Comparison of ENCODE assay signal across 15 cellular contexts in genomic region chr11:63765688-63766241, GRCh38. TPM values are rescaled to one million over a fixed set of nuclear protein-coding genes. Genes with fewer than 3 reads are reported as not detected.
DNase-seq lines count a peak whose midpoint lies in the region; ATAC-seq and TF ChIP-seq lines count a peak whose summit lies in the region.
"Had no signal": no experiment of that assay in that cellular context is flagged by ENCODE, and none has a peak within 500 bp of the region (broad histone marks: within the 10 kb centered on the region; RNA-seq: fewer than 3 reads in every experiment).

No MANE protein-coding gene starts in this region.

- H3K79me2 ChIP-seq in hepatocyte = peaks cover 61% of the 10 kb centered on the region

- H3K4me3 ChIP-seq in BLaER1 (no peak overlapping the region), hepatocyte (no peak overlapping the region), neuronal stem cell (ENCODE audit: low read length in 2 of 2) (no peak overlapping the region)
- H3K4me3 ChIP-seq: K562, left lung, thyroid gland had no signal

- H2BK12ac ChIP-seq in neuronal stem cell (ENCODE audit: low read length) = no peak overlapping the region

- no peaks in the 10 kb centered on the region for H3K9me3 Mint-ChIP-seq in activated CD8-positive, alpha-beta memory T cell treated with anti-CD3 and anti-CD28 coated beads, Interleukin-2, amount 10 ng/mL, durations not matched to agents 7 days and 5 days (ENCODE audit: low read depth)
- H3K9me3 Mint-ChIP-seq: activated CD4-positive, alpha-beta T cell treated with anti-CD3 and anti-CD28 coated beads, Interleukin-2, amount 10 ng/mL, durations not matched to agents 7 days and 5 days had no signal

- no peak overlapping the region for H4K91ac ChIP-seq in neuronal stem cell (ENCODE audit: low read depth, low read length, poor library complexity)

- H3K36me3 ChIP-seq in BLaER1 (peaks cover 52% of the 10 kb centered on the region), hepatocyte (replicated peaks; ENCODE audit: insufficient read depth, low read depth) (no peaks in the 10 kb centered on the region), neuronal stem cell (replicated peaks in 1 of 2; ENCODE audit: control insufficient read depth in 2 of 2, insufficient read depth in 2 of 2, low read length in 2 of 2) (peaks cover 7 to 50% of the 10 kb centered on the region in 2 donors)
- H3K36me3 ChIP-seq: thyroid gland had no signal

- peak overlapping the region; percentile 30 for H3K23ac ChIP-seq in neuronal stem cell (ENCODE audit: low read depth, low read length, poor library complexity)

- peak overlapping the region; percentile 38 for H2AK5ac ChIP-seq in neuronal stem cell (ENCODE audit: low read depth, low read length)

- no peak overlapping the region for H2BK15ac ChIP-seq in neuronal stem cell (ENCODE audit: low read length)

- H3K4me2 ChIP-seq in BLaER1 (peak overlapping the region; percentile 94), hepatocyte (peak overlapping the region; percentile 80), neuronal stem cell (ENCODE audit: insufficient read depth, low read length, poor library complexity, severe bottlenecking) (no peak overlapping the region)

- no peak overlapping the region for H3K4me3 Mint-ChIP-seq in activated CD8-positive, alpha-beta memory T cell treated with anti-CD3 and anti-CD28 coated beads, Interleukin-2, amount 10 ng/mL, durations not matched to agents 7 days and 5 days

- peaks cover 11% of the 10 kb centered on the region for H3K79me1 ChIP-seq in neuronal stem cell (ENCODE audit: low read depth, low read length)

- no peaks in the 10 kb centered on the region for H3K36me3 Mint-ChIP-seq in activated CD8-positive, alpha-beta memory T cell treated with anti-CD3 and anti-CD28 coated beads, Interleukin-2, amount 10 ng/mL, durations not matched to agents 7 days and 5 days

- H3K27me3 ChIP-seq in BLaER1 = peaks cover 17% of the 10 kb centered on the region
- H3K27me3 ChIP-seq in hepatocyte = no peaks in the 10 kb centered on the region
- H3K27me3 ChIP-seq in neuronal stem cell (ENCODE audit: control insufficient read depth in 3 of 3, insufficient read depth in 3 of 3, low read depth in 1 of 3, low read length in 3 of 3) = no peaks in the 10 kb centered on the region
- H3K27me3 ChIP-seq: thyroid gland had no signal

- CTCF ChIA-PET in activated CD8-positive, alpha-beta memory T cell treated with anti-CD3 and anti-CD28 coated beads, Interleukin-2, amount 10 ng/mL, durations not matched to agents 7 days and 5 days (lab: Charles Lee) = interaction anchor here (0.7 to 4.6 kb wide), 3 partner anchors 28 to 235 kb away, joined by 3 to 21 read pairs (median 5); no protein-coding TSS in a partner anchor

- peak overlapping the region; percentile 90 for H3K9ac ChIP-seq in BLaER1
- peak overlapping the region; percentile 68 for H3K9ac ChIP-seq in neuronal stem cell (ENCODE audit: low read depth, low read length, poor library complexity)

- H3K27ac ChIP-seq in BLaER1 (no peak overlapping the region), VCaP (peak overlapping the region; percentile 83; the same call in 1 of the 2 replicates), hepatocyte (peak overlapping the region; percentile 93), neuronal stem cell (replicated peaks; ENCODE audit: low read length) (no peak overlapping the region), substantia nigra (ENCODE audit: low read depth, low read length, poor library complexity, severe bottlenecking) (no peak overlapping the region)
- H3K27ac ChIP-seq: left lung had no signal

- ATAC-seq in GM21723 (IDR thresholded peaks at IDR 0.05; ENCODE audit: unreplicated experiment) = no peak
- no peak for ATAC-seq in activated CD8-positive, alpha-beta memory T cell treated with anti-CD3 and anti-CD28 coated beads, Interleukin-2, amount 10 ng/mL, durations not matched to agents 7 days and 5 days
- ATAC-seq: K562, left lung had no signal

- H3K9me3 ChIP-seq in BLaER1 = no peaks in the 10 kb centered on the region
- no peaks in the 10 kb centered on the region for H3K9me3 ChIP-seq in hepatocyte (ENCODE audit: low read depth)
- H3K9me3 ChIP-seq in neuronal stem cell (replicated peaks in 1 of 2; ENCODE audit: control insufficient read depth in 2 of 2, insufficient read depth in 1 of 2, low read depth in 1 of 2, low read length in 2 of 2) = no peaks in the 10 kb centered on the region
- H3K9me3 ChIP-seq: left lung, thyroid gland had no signal

- H2AFZ ChIP-seq in hepatocyte (no peak overlapping the region), neuronal stem cell (ENCODE audit: low read length) (no peak overlapping the region)

- H3K9me2 ChIP-seq in hepatocyte (replicated peaks; ENCODE audit: insufficient read depth) = no peaks in the 10 kb centered on the region

- H3K27me3 Mint-ChIP-seq in activated CD8-positive, alpha-beta memory T cell treated with anti-CD3 and anti-CD28 coated beads, Interleukin-2, amount 10 ng/mL, durations not matched to agents 7 days and 5 days = peaks cover 11% of the 10 kb centered on the region

- H3K4ac ChIP-seq in neuronal stem cell (ENCODE audit: low read length) = no peak overlapping the region

- H3K18ac ChIP-seq in neuronal stem cell (ENCODE audit: low read length) = no peak overlapping the region

- no peak overlapping the region for H4K8ac ChIP-seq in neuronal stem cell (ENCODE audit: low read depth, low read length)

- WGBS in hepatocyte (ENCODE audit: low lambda C conversion rate, missing lambda C conversion rate) = 87% methylated on average over 16 of the region's 18 CpGs
- WGBS in neuronal stem cell (ENCODE audit: extremely low coverage in 2 of 2, insufficient read length in 2 of 2, insufficient replicate concordance in 1 of 2), 2 donors = no CpG with 5 or more reads among the region's 18 CpGs

- TF ChIP-seq CTCF in VCaP (conservative IDR thresholded peaks at IDR 0.05) = no peak
- TF ChIP-seq CTCF in hepatocyte (IDR thresholded peaks at IDR 0.05; ENCODE audit: poor library complexity) = no peak

- H3K4me1 ChIP-seq in BLaER1 = peaks cover 38% of the 10 kb centered on the region
- H3K4me1 ChIP-seq in hepatocyte (ENCODE audit: insufficient read depth) = peaks cover 64% of the 10 kb centered on the region
- H3K4me1 ChIP-seq in neuronal stem cell (ENCODE audit: control insufficient read depth in 2 of 2, insufficient read depth in 1 of 2, low read depth in 1 of 2, low read length in 2 of 2) = peaks cover 36 to 41% of the 10 kb centered on the region in 2 donors

- DNase-seq in hepatocyte (ENCODE audit: low spot score) = peak; percentile 27
- no peak for DNase-seq in neuronal stem cell (ENCODE audit: low spot score)
- no peak for DNase-seq in HPDE6-E6E7 (ENCODE audit: extremely low spot score)
- DNase-seq in activated CD8-positive, alpha-beta memory T cell treated with anti-CD3 and anti-CD28 coated beads, Interleukin-2, amount 10 ng/mL, durations not matched to agents 7 days and 5 days = no peak
- no peak for DNase-seq in substantia nigra (lab: John Stamatoyannopoulos, UW)
- DNase-seq: activated CD4-positive, alpha-beta T cell treated with anti-CD3 and anti-CD28 coated beads, Interleukin-2, amount 10 ng/mL, durations not matched to agents 7 days and 5 days; activated gamma-delta T cell; left lung; NCI-H1436; T-helper 2 cell had no signal

- no peak overlapping the region for H2BK5ac ChIP-seq in neuronal stem cell (ENCODE audit: low read length)

- H3K4me1 Mint-ChIP-seq in activated CD8-positive, alpha-beta memory T cell treated with anti-CD3 and anti-CD28 coated beads, Interleukin-2, amount 10 ng/mL, durations not matched to agents 7 days and 5 days = peaks cover 15% of the 10 kb centered on the region

- H4K20me1 ChIP-seq in BLaER1 = peaks cover 70% of the 10 kb centered on the region
- peaks cover 65% of the 10 kb centered on the region for H4K20me1 ChIP-seq in hepatocyte (ENCODE audit: insufficient read depth, poor library complexity, severe bottlenecking)

- no peak overlapping the region for H3K27ac Mint-ChIP-seq in activated CD8-positive, alpha-beta memory T cell treated with anti-CD3 and anti-CD28 coated beads, Interleukin-2, amount 10 ng/mL, durations not matched to agents 7 days and 5 days

- H3K14ac ChIP-seq in neuronal stem cell (ENCODE audit: low read length) = peak overlapping the region; percentile 32

- H2BK120ac ChIP-seq in neuronal stem cell (ENCODE audit: low read depth, low read length) = no peak overlapping the region

RNA-seq across cellular contexts. Expression of gene ZFTA, which starts 2.8 kb away (rescaled TPM):
- 41.8 and 44.1 TPM in 2 replicates for total RNA-seq in hepatocyte
- polyA plus RNA-seq in hepatocyte = 12.3 and 14.7 TPM in 2 replicates
- polyA plus RNA-seq in neuronal stem cell (2013, experiment 1 of 2) = 30.6 TPM
- polyA plus RNA-seq in neuronal stem cell (2013, experiment 2 of 2) = 29.7 TPM
- total RNA-seq in activated CD8-positive, alpha-beta memory T cell treated with anti-CD3 and anti-CD28 coated beads, Interleukin-2, amount 10 ng/mL, durations not matched to agents 7 days and 5 days = 1 to 10 TPM; 2.6 to 4.2 TPM

RNA-seq across cellular contexts. Expression of gene SPINDOC, which starts 47.5 kb away (rescaled TPM):
- total RNA-seq in hepatocyte = 24.0 and 25.2 TPM in 2 replicates
- polyA plus RNA-seq in hepatocyte = 5.4 and 9.9 TPM in 2 replicates
- 75.8 TPM for polyA plus RNA-seq in neuronal stem cell (2013, experiment 1 of 2)
- polyA plus RNA-seq in neuronal stem cell (2013, experiment 2 of 2) = 74.3 TPM
- total RNA-seq in activated CD8-positive, alpha-beta memory T cell treated with anti-CD3 and anti-CD28 coated beads, Interleukin-2, amount 10 ng/mL, durations not matched to agents 7 days and 5 days = 10 to 100 TPM; 53.4 to 55.8 TPM

Comparison
In these comparisons a context has a peak if more than half of its experiments do, and no peak if none do; other contexts are left out.
1. H3K27ac ChIP-seq: peak in VCaP (single experiment) and hepatocyte (single experiment); none in BLaER1 (single experiment), neuronal stem cell (single experiment) and substantia nigra (single experiment).